In genomic region chr10:72689660-72690059, GRCh38 we compare ENCODE assay signal across 25 cellular contexts.
"Had no signal": no experiment of that assay in that cellular context is flagged by ENCODE, and none has a peak within 500 bp of the region (broad histone marks: within the 10 kb centered on the region; RNA-seq: fewer than 3 reads in every experiment).

No MANE protein-coding gene starts in this region.

- H3K27ac ChIP-seq: ascending aorta, body of pancreas, PC-9 had no signal

- H3K4me3 ChIP-seq: ascending aorta, body of pancreas, PC-9 had no signal

- H3K9me3 Mint-ChIP-seq: activated CD4-positive, alpha-beta T cell treated with anti-CD3 and anti-CD28 coated beads, Interleukin-2, amount 10 ng/mL, durations not matched to agents 24 days and 14 days; activated naive CD4-positive, alpha-beta T cell treated with anti-CD3 and anti-CD28 coated beads, Interleukin-2, amount 50 U/mL, for 72 hours; activated naive CD8-positive, alpha-beta T cell treated with anti-CD3 and anti-CD28 coated beads, Interleukin-2, amount 50 U/mL, for 24 hours; activated T-cell treated with anti-CD3 and anti-CD28 coated beads, Interleukin-2, amount 50 U/mL, for 24 hours; T-cell; WTC11 had no signal

- H3K36me3 Mint-ChIP-seq: activated CD8-positive, alpha-beta memory T cell treated with anti-CD3 and anti-CD28 coated beads, Interleukin-2, amount 10 ng/mL, durations not matched to agents 7 days and 5 days; activated naive CD4-positive, alpha-beta T cell treated with anti-CD3 and anti-CD28 coated beads, Interleukin-2, amount 50 U/mL, for 72 hours; T-cell; WTC11 had no signal

- ATAC-seq: activated CD8-positive, alpha-beta memory T cell treated with anti-CD3 and anti-CD28 coated beads, Interleukin-2, amount 10 ng/mL, durations not matched to agents 7 days and 5 days; activated naive CD4-positive, alpha-beta T cell treated with anti-CD3 and anti-CD28 coated beads, Interleukin-2, amount 50 U/mL, for 72 hours; activated naive CD8-positive, alpha-beta T cell treated with anti-CD3 and anti-CD28 coated beads, Interleukin-2, amount 50 U/mL, for 24 hours; body of pancreas; T-cell; WTC11 had no signal

- DNase-seq: activated CD4-positive, alpha-beta T cell treated with anti-CD3 and anti-CD28 coated beads for 1 hour; activated CD4-positive, alpha-beta T cell treated with anti-CD3 and anti-CD28 coated beads, Interleukin-2, amount 10 ng/mL, durations not matched to agents 24 days and 14 days; activated CD4-positive, alpha-beta T cell treated with anti-CD3 and anti-CD28 coated beads, Interleukin-2, amount 50 U/mL, for 48 hours; activated CD8-positive, alpha-beta memory T cell treated with anti-CD3 and anti-CD28 coated beads, Interleukin-2, amount 10 ng/mL, durations not matched to agents 7 days and 5 days; activated effector memory CD4-positive, alpha-beta T cell treated with anti-CD3 and anti-CD28 coated beads, Interleukin-2, amount 50 U/mL, for 16 hours; activated naive CD4-positive, alpha-beta T cell treated with Interleukin-2 at 50 U/mL for 16 hours; activated naive CD8-positive, alpha-beta T cell treated with anti-CD3 and anti-CD28 coated beads, Interleukin-2, amount 50 U/mL, for 24 hours; activated T-cell treated with anti-CD3 and anti-CD28 coated beads, Interleukin-2, amount 50 U/mL, for 24 hours; amniotic stem cell; body of pancreas; central memory CD4-positive, alpha-beta T cell; MM.1S; NCI-H1105; NCI-H1436; NCI-H1694 treated with DMSO at 0.1 percent for 48 hours; NCI-H2029 treated with DMSO at 0.1 percent for 48 hours; PC-9; SHP77 treated with DMSO at 0.1 percent for 48 hours; T-cell; T-helper 2 cell; T1000 had no signal

- H3K4me2 ChIP-seq: PC-9 had no signal

- H3K9me3 ChIP-seq: ascending aorta, body of pancreas had no signal

- H3K27ac Mint-ChIP-seq: activated CD4-positive, alpha-beta T cell treated with anti-CD3 and anti-CD28 coated beads, Interleukin-2, amount 10 ng/mL, durations not matched to agents 24 days and 14 days; activated CD8-positive, alpha-beta memory T cell treated with anti-CD3 and anti-CD28 coated beads, Interleukin-2, amount 10 ng/mL, durations not matched to agents 7 days and 5 days; activated naive CD4-positive, alpha-beta T cell treated with anti-CD3 and anti-CD28 coated beads, Interleukin-2, amount 50 U/mL, for 72 hours; activated naive CD8-positive, alpha-beta T cell treated with anti-CD3 and anti-CD28 coated beads, Interleukin-2, amount 50 U/mL, for 24 hours; activated T-cell treated with anti-CD3 and anti-CD28 coated beads, Interleukin-2, amount 50 U/mL, for 24 hours; T-cell; WTC11 had no signal

- H3K4me3 Mint-ChIP-seq: activated CD8-positive, alpha-beta memory T cell treated with anti-CD3 and anti-CD28 coated beads, Interleukin-2, amount 10 ng/mL, durations not matched to agents 7 days and 5 days; activated naive CD8-positive, alpha-beta T cell treated with anti-CD3 and anti-CD28 coated beads, Interleukin-2, amount 50 U/mL, for 24 hours; activated T-cell treated with anti-CD3 and anti-CD28 coated beads, Interleukin-2, amount 50 U/mL, for 24 hours; T-cell; WTC11 had no signal

- FAIRE-seq: bronchial epithelial cell had no signal
